Comparison of ENCODE assay signal across 12 cellular contexts in genomic region chr12:57237653-57237951, GRCh38. TPM values are rescaled to one million over a fixed set of nuclear protein-coding genes. Genes with fewer than 3 reads are reported as not detected.
DNase-seq lines count a peak whose midpoint lies in the region; ATAC-seq, FAIRE-seq and TF ChIP-seq lines count a peak whose summit lies in the region.
"Had no signal": no experiment of that assay in that cellular context is flagged by ENCODE, and none has a peak within 500 bp of the region (broad histone marks: within the 10 kb centered on the region; RNA-seq: fewer than 3 reads in every experiment).

No MANE protein-coding gene starts in this region.

- H3K4me1 ChIP-seq in GM12878 (ENCODE audit: control insufficient read depth, insufficient read depth, low read length), result peaks cover 38% of the 10 kb centered on the region
- peaks cover 37% of the 10 kb centered on the region for H3K4me1 ChIP-seq in neuron (ENCODE audit: insufficient read depth, low read length)

- no peak overlapping the region for H3K4me2 ChIP-seq in GM12878 (ENCODE audit: control insufficient read depth, insufficient read depth)

- RAD21 ChIA-PET in GM12878 (lab: Charles Lee; ENCODE audit: unreplicated experiment), result interaction anchor here (0.6 to 4.6 kb wide), 6 partner anchors 8 to 223 kb away, joined by 3 to 36 read pairs (median 6); partner anchors contain the start of gene SHMT2

- TF ChIP-seq RAD21 in GM12878 (IDR thresholded peaks at IDR 0.05; ENCODE audit: insufficient read depth, low read depth, low read length), result no peak

- intact Hi-C loops in GM12878 (cut with micrococcal nuclease; ENCODE audit: unreplicated experiment) (no loop called here), left colon (cut with DNase I, micrococcal nuclease) (no loop called here)

- no peak overlapping the region for H3K9ac ChIP-seq in GM12878 (ENCODE audit: control insufficient read depth, insufficient read depth, low read length)

- 0 out of 2 replicates have a peak, but pooled peaks cover 2% of the 10 kb centered on the region for H4K20me1 ChIP-seq in GM12878 (ENCODE audit: control insufficient read depth, insufficient read depth)

- H3K36me3 ChIP-seq in GM12878 (ENCODE audit: control insufficient read depth in 2 of 2, insufficient read depth in 2 of 2, low read length in 1 of 2) (peaks cover 15% of the 10 kb centered on the region in 2 experiments; a peak in 3 of 4 replicates), neuron (ENCODE audit: insufficient read depth, low read length) (peaks cover 21% of the 10 kb centered on the region)

- H3K4me3 ChIP-seq in GM12878 (no peak overlapping the region), neuron (ENCODE audit: low read length) (peak overlapping the region; percentile 45)

- DNase-seq in NCI-H345 (lab: John Stamatoyannopoulos, UW) (peak; percentile 36), NCI-H345 treated with DMSO at 0.1 percent for 48 hours (lab: John Stamatoyannopoulos, UW; ENCODE audit: unreplicated experiment) (no peak), NCI-H2107 (lab: John Stamatoyannopoulos, UW) (peak; percentile 55), GM12878 (ENCODE audit: low read depth, low spot score) (no peak), GM10248 (ENCODE audit: extremely low spot score) (no peak), left colon (no peak)
- DNase-seq: ACHN had no signal

- H3K79me2 ChIP-seq in GM12878 (ENCODE audit: control insufficient read depth, insufficient read depth, low read length), result no peaks in the 10 kb centered on the region

- no peak overlapping the region for H2AFZ ChIP-seq in GM12878 (ENCODE audit: control insufficient read depth, low read depth, low read length)
- H2AFZ ChIP-seq in neuron (ENCODE audit: low read depth, low read length), result no peak overlapping the region

- H3K9me3 ChIP-seq in GM12878 (replicated peaks; ENCODE audit: control insufficient read depth, insufficient read depth, low read length) (no peaks in the 10 kb centered on the region), neuron (ENCODE audit: low read length) (no peaks in the 10 kb centered on the region)

- TF ChIP-seq CTCF in GM12878 (IDR thresholded peaks at IDR 0.05 in 2 of 3, conservative IDR thresholded peaks at IDR 0.05 in 1 of 3; ENCODE audit: control insufficient read depth in 2 of 3, extremely low read depth in 1 of 3, insufficient read depth in 1 of 3, low read depth in 3 of 3, low read length in 3 of 3), result no peak
- TF ChIP-seq CTCF in GM10248 (IDR thresholded peaks at IDR 0.05; ENCODE audit: control extremely low read depth, extremely low read depth, low read depth, missing control alignments), result no peak

- ATAC-seq in GM12878 (no peak), left colon (no peak), HG02678 (IDR thresholded peaks at IDR 0.05; ENCODE audit: unreplicated experiment) (no peak)
- ATAC-seq: HCT116 had no signal

- WGBS in GM12878 (ENCODE audit: insufficient coverage, insufficient replicate concordance, low lambda C conversion rate, missing lambda C conversion rate), result 18% methylated on average over 5 of the region's 5 CpGs

- H3K27me3 ChIP-seq in GM12878 (replicated peaks in 1 of 2; ENCODE audit: control insufficient read depth in 2 of 2, insufficient read depth in 2 of 2, low read length in 1 of 2) (peaks cover 5 to 8% of the 10 kb centered on the region in 2 experiments; a peak in 3 of 4 replicates), neuron (ENCODE audit: insufficient read depth, low read length) (peaks cover 9% of the 10 kb centered on the region)

- POLR2A ChIA-PET in GM12878 (lab: Charles Lee), result interaction anchor here (0.7 to 1.1 kb wide), 2 partner anchors 8 to 321 kb away, joined by 3 to 10 read pairs; partner anchors contain the start of gene SHMT2
- POLR2A ChIA-PET in GM10248 (lab: Yijun Ruan, JAX), result interaction anchor here (6.5 kb wide), 1 partner anchor 7 kb away, joined by 32 read pairs; the partner anchor contains the start of gene SHMT2

- CTCF ChIA-PET in GM12878 (lab: Yijun Ruan, JAX) (interaction anchor here (0.6 to 10.7 kb wide), 6 partner anchors 10 to 223 kb away, joined by 3 to 271 read pairs (median 48); partner anchors contain the start of genes INHBE and SHMT2), GM10248 (lab: Yijun Ruan, JAX) (interaction anchor here (1.0 to 22.8 kb wide), 6 partner anchors 10 to 222 kb away, joined by 4 to 403 read pairs (median 50); partner anchors contain the start of genes GLI1, NXPH4, SHMT2 and STAC3)

- FAIRE-seq in GM12878 (lab: Jason Lieb, UNC), result no peak
- FAIRE-seq: GM12892 had no signal

- BruUV-seq in GM12878 (replicated peaks; lab: Mats Ljungman, UMichigan), result no TSS peak

- SMC1A ChIA-PET in GM12878 (lab: Charles Lee; ENCODE audit: uncharacterized antibody, unreplicated experiment), result interaction anchor here (8.1 kb wide), 1 partner anchor 23 kb away, joined by 55 read pairs; no protein-coding TSS in a partner anchor

- TF ChIP-seq EP300 in GM12878 (IDR thresholded peaks at IDR 0.05; ENCODE audit: borderline replicate concordance in 1 of 2, control insufficient read depth in 1 of 2, low read depth in 2 of 2, low read length in 2 of 2), result no peak

- no peak overlapping the region for H3K27ac ChIP-seq in GM12878 (ENCODE audit: control insufficient read depth, insufficient read depth)

- TF ChIP-seq POLR2A in GM12878 (IDR thresholded peaks at IDR 0.05; ENCODE audit: low read depth, low read length), result no peak

- in situ Hi-C loops in GM12878 (cut with MboI), result no loop called here

TF ChIP-seq in GM12878, 131 proteins besides CTCF, POLR2A, EP300 and RAD21:
- TF ChIP-seq SRF (IDR thresholded peaks at IDR 0.05; ENCODE audit: low read depth in 2 of 2, low read length in 2 of 2) (no peak), RUNX3 (IDR thresholded peaks at IDR 0.05; ENCODE audit: low read length) (0 out of 2 replicates have a peak, but pooled peaks have one; percentile 15)
TF ChIP-seq in GM12878: peak in this region for 1.

RNA-seq across cellular contexts. Expression of gene SHMT2, which starts 8.1 kb away (rescaled TPM):
- 103 and 117 TPM in 2 replicates for total RNA-seq in GM12878 (2013; cell fraction: nucleolus; rRNA removed)
- total RNA-seq in GM12878 (2014; rRNA removed), result 247 and 292 TPM in 2 replicates
- total RNA-seq in GM12878 (2014; rRNA removed; fragmentation: Illumina TruSeq; extraction: Trizol), result 147 and 158 TPM in 2 replicates
- 288 and 297 TPM in 2 replicates for total RNA-seq in GM12878 (2021)
- 113 TPM for polyA plus RNA-seq in GM12878 (2011; ENCODE audit: low read depth)
- polyA plus RNA-seq in GM12878 (2011; rRNA removed), result 93.5 and 253 TPM in 2 replicates
- polyA plus RNA-seq in GM12878 (2011; cell fraction: cytosol; rRNA removed), result 380 and 408 TPM in 2 replicates
- polyA plus RNA-seq in GM12878 (2011; cell fraction: nucleus; rRNA removed), result 498 and 628 TPM in 2 replicates
- polyA plus RNA-seq in GM12878 (2012), result 207 and 235 TPM in 2 replicates
- 96.4 and 282 TPM in 2 replicates for polyA plus RNA-seq in GM12878 (2014; fragmentation: Illumina TruSeq; extraction: Trizol)
- 10 to 100 TPM; 57.0 to 65.6 TPM for polyA plus RNA-seq in GM12878 (2014; fragmentation: Nextera tagmentation; extraction: Ambion mirVana)
- 193 and 221 TPM in 2 replicates for polyA plus RNA-seq in GM12878 (2014; rRNA removed)
- polyA plus RNA-seq in GM12878 (2016; fragmentation: Nextera tagmentation; extraction: Ambion mirVana), result 100 to 1,000 TPM; 153 to 178 TPM
- 217 and 275 TPM in 2 replicates for polyA minus RNA-seq in GM12878 (2011; rRNA and poly(A)+ RNA removed)
- 110 and 146 TPM in 2 replicates for polyA minus RNA-seq in GM12878 (2011; cell fraction: cytosol; rRNA and poly(A)+ RNA removed)
- 118 and 173 TPM in 2 replicates for polyA minus RNA-seq in GM12878 (2011; cell fraction: nucleus; rRNA and poly(A)+ RNA removed)
- 10 to 100 TPM; 45.3 to 58.8 TPM for total RNA-seq in left colon

RNA-seq across cellular contexts. Expression of gene STAC3, which starts 13.4 kb away (rescaled TPM):
- total RNA-seq in GM12878 (2013; cell fraction: nucleolus; rRNA removed), result 3.2 and 4.8 TPM in 2 replicates
- total RNA-seq in GM12878 (2014; rRNA removed) (2.7 and 3.6 TPM in 2 replicates), GM12878 (2014; rRNA removed; fragmentation: Illumina TruSeq; extraction: Trizol) (3.3 and 4.0 TPM in 2 replicates), GM12878 (2021) (5.5 and 5.7 TPM in 2 replicates), left colon (1 to 10 TPM; 2.0 to 4.2 TPM)
- 3.8 TPM for polyA plus RNA-seq in GM12878 (2011; ENCODE audit: low read depth)
- polyA plus RNA-seq in GM12878 (2011; rRNA removed) (8.8 and 10.4 TPM in 2 replicates), GM12878 (2014; fragmentation: Illumina TruSeq; extraction: Trizol) (9.8 and 9.9 TPM in 2 replicates), GM12878 (2014; fragmentation: Nextera tagmentation; extraction: Ambion mirVana) (under 1 TPM; 0.49 to 0.55 TPM), GM12878 (2014; rRNA removed) (8.3 and 9.4 TPM in 2 replicates), GM12878 (2016; fragmentation: Nextera tagmentation; extraction: Ambion mirVana) (1 to 10 TPM; 1.7 to 2.1 TPM)
- polyA plus RNA-seq in GM12878 (2011; cell fraction: cytosol; rRNA removed), result 7.2 and 7.5 TPM in 2 replicates
- 9.9 and 11.7 TPM in 2 replicates for polyA plus RNA-seq in GM12878 (2011; cell fraction: nucleus; rRNA removed)
- polyA plus RNA-seq in GM12878 (2012), result 6.6 and 7.7 TPM in 2 replicates
- 4.6 and 5.5 TPM in 2 replicates for polyA minus RNA-seq in GM12878 (2011; rRNA and poly(A)+ RNA removed)
- polyA minus RNA-seq in GM12878 (2011; cell fraction: cytosol; rRNA and poly(A)+ RNA removed), result 3.5 and 3.9 TPM in 2 replicates
- 2.2 and 2.3 TPM in 2 replicates for polyA minus RNA-seq in GM12878 (2011; cell fraction: nucleus; rRNA and poly(A)+ RNA removed)

RNA-seq across cellular contexts. Expression of gene NXPH4, which starts 21.0 kb away (rescaled TPM):
- 0.48 TPM in 1 of 2 replicates, not detected in the other for total RNA-seq in GM12878 (2013; cell fraction: nucleolus; rRNA removed)
- not detected in 2 replicates for total RNA-seq in GM12878 (2014; rRNA removed)
- not detected in 2 replicates for total RNA-seq in GM12878 (2014; rRNA removed; fragmentation: Illumina TruSeq; extraction: Trizol)
- total RNA-seq in GM12878 (2021), result 0.19 and 0.26 TPM in 2 replicates
- not detected for polyA plus RNA-seq in GM12878 (2011; ENCODE audit: low read depth)
- not detected in 2 replicates for polyA plus RNA-seq in GM12878 (2011; rRNA removed)
- 0.12 TPM in 1 of 2 replicates, not detected in the other for polyA plus RNA-seq in GM12878 (2011; cell fraction: cytosol; rRNA removed)
- 0.29 and 0.58 TPM in 2 replicates for polyA plus RNA-seq in GM12878 (2011; cell fraction: nucleus; rRNA removed)
- 0.46 and 0.54 TPM in 2 replicates for polyA plus RNA-seq in GM12878 (2012)
- 0.03 TPM in 1 of 2 replicates, not detected in the other for polyA plus RNA-seq in GM12878 (2014; fragmentation: Illumina TruSeq; extraction: Trizol)
- not detected for polyA plus RNA-seq in GM12878 (2014; fragmentation: Nextera tagmentation; extraction: Ambion mirVana)
- not detected in 2 replicates for polyA plus RNA-seq in GM12878 (2014; rRNA removed)
- polyA plus RNA-seq in GM12878 (2016; fragmentation: Nextera tagmentation; extraction: Ambion mirVana), result not detected
- polyA minus RNA-seq in GM12878 (2011; rRNA and poly(A)+ RNA removed), result not detected in 2 replicates
- polyA minus RNA-seq in GM12878 (2011; cell fraction: cytosol; rRNA and poly(A)+ RNA removed), result not detected in 2 replicates
- not detected in 2 replicates for polyA minus RNA-seq in GM12878 (2011; cell fraction: nucleus; rRNA and poly(A)+ RNA removed)
- not detected for total RNA-seq in left colon
- total RNA-seq: skeletal muscle tissue had no signal

Comparison
In these comparisons a context has a peak if more than half of its experiments do, and no peak if none do; other contexts are left out.
1. DNase-seq: peak in NCI-H345 (single experiment) and NCI-H2107 (single experiment); none in NCI-H345 treated with DMSO at 0.1 percent for 48 hours (single experiment), GM12878 (single experiment), GM10248 (single experiment) and left colon (0 of 2).